17 cellular contexts compared by ENCODE assay signal in the genomic region with DNA sequence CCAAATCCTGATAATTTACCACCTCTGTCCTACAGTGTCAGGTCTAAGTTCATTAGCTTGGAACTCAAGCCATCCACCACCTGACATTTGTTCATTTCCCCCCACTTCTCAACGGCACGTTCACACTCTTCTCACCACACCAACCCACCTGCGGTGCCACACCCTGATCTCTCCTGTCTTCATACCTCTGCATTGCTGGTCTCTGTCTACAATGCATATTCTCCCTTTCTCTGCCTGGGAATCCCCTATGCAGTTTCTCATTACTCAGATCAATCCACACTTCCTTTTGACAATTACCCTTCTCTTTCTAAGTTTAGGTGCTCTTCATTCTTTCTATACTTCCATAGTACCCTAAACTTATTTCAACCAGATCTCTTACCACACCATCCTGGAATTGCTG. TPM values are rescaled to one million over a fixed set of nuclear protein-coding genes. Genes with fewer than 3 reads are reported as not detected.
A peak's percentile ranks its signal among the peaks of the same experiment; 100 is the strongest.
DNase-seq lines count a peak whose midpoint lies in the region; ATAC-seq and TF ChIP-seq lines count a peak whose summit lies in the region.
"Had no signal": no experiment of that assay in that cellular context is flagged by ENCODE, and none has a peak within 500 bp of the region (broad histone marks: within the 10 kb centered on the region; RNA-seq: fewer than 3 reads in every experiment).

No MANE protein-coding gene starts in this region.

- peaks cover 17% of the 10 kb centered on the region for H3K4me1 ChIP-seq in MM.1S (ENCODE audit: low read length)
- H3K4me1 ChIP-seq in heart left ventricle: no peaks in the 10 kb centered on the region
- H3K4me1 ChIP-seq in gastrocnemius medialis: no peaks in the 10 kb centered on the region

- TF ChIP-seq CTCF in MM.1S (IDR thresholded peaks at IDR 0.05; ENCODE audit: low read length) (no peak), heart left ventricle (IDR thresholded peaks at IDR 0.05) (no peak), gastrocnemius medialis (IDR thresholded peaks at IDR 0.05 in 4 of 5, conservative IDR thresholded peaks at IDR 0.05 in 1 of 5) (no peak)

- peak overlapping the region; percentile 31 for H3K4me2 ChIP-seq in MM.1S (ENCODE audit: low read depth, low read length)

- H3K27me3 Mint-ChIP-seq in naive thymus-derived CD8-positive, alpha-beta T cell: peaks cover 2 to 14% (median 5%) of the 10 kb centered on the region in 5 donors
- H3K27me3 Mint-ChIP-seq: central memory CD8-positive, alpha-beta T cell had no signal

- POLR2A ChIA-PET in naive thymus-derived CD8-positive, alpha-beta T cell (lab: Charles Lee): no interaction called here

- TF ChIP-seq POLR2A in heart left ventricle (IDR thresholded peaks at IDR 0.05) (no peak), gastrocnemius medialis (IDR thresholded peaks at IDR 0.05) (no peak)

- H4K20me1 ChIP-seq in MM.1S (ENCODE audit: insufficient read depth, low read length): no peaks in the 10 kb centered on the region

- intact Hi-C loops in heart left ventricle (cut with DNase I) (no loop called here), gastrocnemius medialis (cut with DNase I; ENCODE audit: low total_unique reads) (no loop called here)

- H3K27ac ChIP-seq in MM.1S (ENCODE audit: low read length): peak overlapping the region; percentile 9; the same call in 1 of the 2 replicates
- no peak overlapping the region for H3K27ac ChIP-seq in heart left ventricle
- no peak overlapping the region for H3K27ac ChIP-seq in gastrocnemius medialis

- no peaks in the 10 kb centered on the region for H3F3A ChIP-seq in MM.1S (ENCODE audit: insufficient read depth, low read length)

- peak overlapping the region; percentile 1; the same call in 1 of the 2 replicates for H3K4me3 ChIP-seq in MM.1S (ENCODE audit: low read length)
- H3K4me3 ChIP-seq in heart left ventricle: no peak overlapping the region
- H3K4me3 ChIP-seq in gastrocnemius medialis: no peak overlapping the region

- peak overlapping the region; percentile 40; the same call in 1 of the 2 replicates for H2AFZ ChIP-seq in MM.1S (ENCODE audit: low read length)

- H3K27me3 ChIP-seq in MM.1S (replicated peaks; ENCODE audit: insufficient read depth, low read length) (no peaks in the 10 kb centered on the region), heart left ventricle (no peaks in the 10 kb centered on the region), gastrocnemius medialis (no peaks in the 10 kb centered on the region)

- H3K4me3 Mint-ChIP-seq in naive thymus-derived CD8-positive, alpha-beta T cell: no peak overlapping the region
- H3K4me3 Mint-ChIP-seq: activated naive CD8-positive, alpha-beta T cell treated with anti-CD3 and anti-CD28 coated beads, Interleukin-2, amount 10 ng/mL, durations not matched to agents 7 days and 5 days; B cell; central memory CD8-positive, alpha-beta T cell had no signal

- ATAC-seq in GM21515 (IDR thresholded peaks at IDR 0.05; ENCODE audit: unreplicated experiment) (peak; percentile 49), heart left ventricle (no peak), GM21367 (IDR thresholded peaks at IDR 0.05; ENCODE audit: unreplicated experiment) (no peak), gastrocnemius medialis (no peak)
- no peak for ATAC-seq in naive thymus-derived CD8-positive, alpha-beta T cell
- ATAC-seq: HepG2, PC-3 had no signal

- H3K4me1 Mint-ChIP-seq in naive thymus-derived CD8-positive, alpha-beta T cell: no peaks in the 10 kb centered on the region

- no peak overlapping the region for H3K27ac Mint-ChIP-seq in naive thymus-derived CD8-positive, alpha-beta T cell
- H3K27ac Mint-ChIP-seq: activated naive CD8-positive, alpha-beta T cell treated with anti-CD3 and anti-CD28 coated beads, Interleukin-2, amount 10 ng/mL, durations not matched to agents 7 days and 5 days; B cell had no signal

- H3K36me3 ChIP-seq in MM.1S (replicated peaks; ENCODE audit: insufficient read depth, low read length) (no peaks in the 10 kb centered on the region), heart left ventricle (no peaks in the 10 kb centered on the region), gastrocnemius medialis (no peaks in the 10 kb centered on the region)

- DNase-seq in stimulated activated CD4-positive, alpha-beta T cell treated with anti-CD3 and anti-CD28 coated beads, Interleukin-15, amount 100 ng/mL, for 24 hours: peak; percentile 39
- no peak for DNase-seq in stimulated activated CD4-positive, alpha-beta T cell treated with anti-CD3 and anti-CD28 coated beads, Interleukin-4, amount 100 ng/mL, for 1 hour
- DNase-seq in MM.1S: peak; percentile 72
- no peak for DNase-seq in heart left ventricle
- no peak for DNase-seq in gastrocnemius medialis
- no peak for DNase-seq in naive thymus-derived CD8-positive, alpha-beta T cell
- DNase-seq: activated naive CD8-positive, alpha-beta T cell treated with anti-CD3 and anti-CD28 coated beads, Interleukin-2, amount 10 ng/mL, durations not matched to agents 7 days and 5 days; DMS79 treated with DMSO at 0.1 percent for 48 hours; islet precursor cell; NCI-H1092; NCI-H226; PC-3 had no signal

- no peaks in the 10 kb centered on the region for H3K9me2 ChIP-seq in MM.1S (replicated peaks; ENCODE audit: insufficient read depth, low read length)

- in situ Hi-C loops in gastrocnemius medialis (cut with MboI; ENCODE audit: low sequenced_read_pairs in 4 of 4): no loop called here

- H3K9me3 Mint-ChIP-seq in naive thymus-derived CD8-positive, alpha-beta T cell: no peaks in the 10 kb centered on the region
- H3K9me3 Mint-ChIP-seq: activated naive CD8-positive, alpha-beta T cell treated with anti-CD3 and anti-CD28 coated beads, Interleukin-2, amount 10 ng/mL, durations not matched to agents 7 days and 5 days; central memory CD8-positive, alpha-beta T cell had no signal

- 58 to 73% (median 66%) methylated on average over 3 of the region's 3 CpGs for WGBS in heart left ventricle, 4 donors

- no peaks in the 10 kb centered on the region for H3K9me3 ChIP-seq in MM.1S (replicated peaks; ENCODE audit: insufficient read depth, low read length)
- H3K9me3 ChIP-seq in heart left ventricle: no peaks in the 10 kb centered on the region
- no peaks in the 10 kb centered on the region for H3K9me3 ChIP-seq in gastrocnemius medialis

- no peaks in the 10 kb centered on the region for H3K36me3 Mint-ChIP-seq in naive thymus-derived CD8-positive, alpha-beta T cell
- H3K36me3 Mint-ChIP-seq: activated naive CD8-positive, alpha-beta T cell treated with anti-CD3 and anti-CD28 coated beads, Interleukin-2, amount 10 ng/mL, durations not matched to agents 7 days and 5 days had no signal

- no peak overlapping the region for H3K9ac ChIP-seq in MM.1S (ENCODE audit: low read length)

- no peaks in the 10 kb centered on the region for H3K79me2 ChIP-seq in MM.1S (ENCODE audit: low read length)

RNA-seq across cellular contexts. Expression of gene EMSY, which starts 20.4 kb away (rescaled TPM):
- total RNA-seq in heart left ventricle: 10 to 100 TPM; 14.5 to 37.6 (median 18.6) TPM
- 10 to 100 TPM in 1 of 2 donors, 1 to 10 TPM in 1; 5.8 to 10.2 TPM for polyA plus RNA-seq in heart left ventricle
- 10 to 100 TPM; 18.8 to 43.6 (median 19.9) TPM for total RNA-seq in gastrocnemius medialis
- total RNA-seq in naive thymus-derived CD8-positive, alpha-beta T cell: 10 to 100 TPM; 48.7 to 49.3 TPM
- 10 to 100 TPM; 16.7 to 22.7 (median 21.4) TPM for polyA plus RNA-seq in naive thymus-derived CD8-positive, alpha-beta T cell

RNA-seq across cellular contexts. Expression of gene GVQW3, which starts 43.3 kb away (rescaled TPM):
- 1 to 10 TPM in 6 of 9 donors, under 1 TPM in 3; 0.19 to 2.3 (median 1.2) TPM for total RNA-seq in heart left ventricle
- polyA plus RNA-seq in heart left ventricle: under 1 TPM; 0.33 to 0.65 TPM
- total RNA-seq in gastrocnemius medialis: under 1 TPM; 0.07 to 0.70 (median 0.33) TPM
- total RNA-seq in naive thymus-derived CD8-positive, alpha-beta T cell: 1 to 10 TPM; 7.4 to 7.8 TPM
- 1 to 10 TPM; 1.9 to 2.6 (median 2.3) TPM for polyA plus RNA-seq in naive thymus-derived CD8-positive, alpha-beta T cell

RNA-seq across cellular contexts. Expression of gene THAP12, which starts 43.4 kb away (rescaled TPM):
- 10 to 100 TPM; 14.2 to 29.3 (median 19.5) TPM for total RNA-seq in heart left ventricle
- 10 to 100 TPM in 1 of 2 donors, 1 to 10 TPM in 1; 9.5 to 17.9 TPM for polyA plus RNA-seq in heart left ventricle
- total RNA-seq in gastrocnemius medialis: 10 to 100 TPM; 24.5 to 35.3 (median 30.2) TPM
- total RNA-seq in naive thymus-derived CD8-positive, alpha-beta T cell: 10 to 100 TPM; 52.4 to 57.0 TPM
- polyA plus RNA-seq in naive thymus-derived CD8-positive, alpha-beta T cell: 10 to 100 TPM; 58.6 to 66.3 (median 58.9) TPM

Comparison
In these comparisons a context has a peak if more than half of its experiments do, and no peak if none do; other contexts are left out.
1. DNase-seq: peak in stimulated activated CD4-positive, alpha-beta T cell treated with anti-CD3 and anti-CD28 coated beads, Interleukin-15, amount 100 ng/mL, for 24 hours (single experiment) and MM.1S (single experiment); none in stimulated activated CD4-positive, alpha-beta T cell treated with anti-CD3 and anti-CD28 coated beads, Interleukin-4, amount 100 ng/mL, for 1 hour (single experiment), heart left ventricle (0 of 5), gastrocnemius medialis (0 of 2) and naive thymus-derived CD8-positive, alpha-beta T cell (0 of 10).